ENCODE assay signal across 1 cellular context in genomic region chr15:64460737-64461576, GRCh38.
TF ChIP-seq lines count a peak whose summit lies in the region.

No MANE protein-coding gene starts in this region.

TF ChIP-seq in HepG2, 621 proteins besides CTCF, POLR2A, EP300 and RAD21 (continued from another document):
- TF ChIP-seq TGIF2 (CRISPR knock-in tag; IDR thresholded peaks at IDR 0.05) (0 out of 2 replicates have a peak, but pooled peaks have one; percentile 32), HOXA5 (CRISPR knock-in tag; IDR thresholded peaks at IDR 0.05) (no peak), RBFOX2 (IDR thresholded peaks at IDR 0.05; ENCODE audit: low read depth, low read length) (peak; percentile 8; the same call in 1 of the 2 replicates), RARA (CRISPR knock-in tag; IDR thresholded peaks at IDR 0.05) (0 out of 2 replicates have a peak, but pooled peaks have one; percentile 16), ZNF350 (CRISPR knock-in tag; IDR thresholded peaks at IDR 0.05; ENCODE audit: borderline replicate concordance, low read depth) (no peak), THAP9 (CRISPR knock-in tag; IDR thresholded peaks at IDR 0.05; ENCODE audit: borderline replicate concordance) (no peak), ZNF501 (CRISPR knock-in tag; IDR thresholded peaks at IDR 0.05) (no peak), ELF1 (CRISPR knock-in tag; IDR thresholded peaks at IDR 0.05) (no peak), PREB (CRISPR knock-in tag; IDR thresholded peaks at IDR 0.05) (no peak), ZNF704 (CRISPR knock-in tag; IDR thresholded peaks at IDR 0.05; ENCODE audit: borderline replicate concordance) (0 out of 2 replicates have a peak, but pooled peaks have one; percentile 8), HNRNPK (IDR thresholded peaks at IDR 0.05; ENCODE audit: low read depth, low read length, poor library complexity, severe bottlenecking) (peak; percentile 85), ZNF142 (CRISPR knock-in tag; IDR thresholded peaks at IDR 0.05) (no peak), ATF4 (CRISPR knock-in tag; IDR thresholded peaks at IDR 0.05) (no peak), ZNF552 (CRISPR knock-in tag; IDR thresholded peaks at IDR 0.05; ENCODE audit: borderline replicate concordance) (no peak), ZNF776 (CRISPR knock-in tag; IDR thresholded peaks at IDR 0.05) (peak; percentile 38; the same call in 1 of the 2 replicates), NRL (CRISPR knock-in tag; IDR thresholded peaks at IDR 0.05; ENCODE audit: borderline replicate concordance) (no peak), ZNF121 (CRISPR knock-in tag; IDR thresholded peaks at IDR 0.05) (no peak), HOXA3 (CRISPR knock-in tag; IDR thresholded peaks at IDR 0.05) (no peak), PRDM4 (CRISPR knock-in tag; IDR thresholded peaks at IDR 0.05; ENCODE audit: borderline replicate concordance) (no peak)
